ENCODE assay signal across 10 cellular contexts in genomic region chr6:7728855-7729590, GRCh38. TPM values are rescaled to one million over a fixed set of nuclear protein-coding genes. Genes with fewer than 3 reads are reported as not detected.
A peak's percentile ranks its signal among the peaks of the same experiment; 100 is the strongest.
DNase-seq lines count a peak whose midpoint lies in the region; ATAC-seq and TF ChIP-seq lines count a peak whose summit lies in the region.
"Had no signal": no experiment of that assay in that cellular context is flagged by ENCODE, and none has a peak within 500 bp of the region (broad histone marks: within the 10 kb centered on the region; RNA-seq: fewer than 3 reads in every experiment).

No MANE protein-coding gene starts in this region.

- TF ChIP-seq CTCF in esophagus squamous epithelium (IDR thresholded peaks at IDR 0.05) = no peak
- TF ChIP-seq CTCF in progenitor cell of endocrine pancreas (IDR thresholded peaks at IDR 0.05; ENCODE audit: unreplicated experiment) = no peak

- H3K4me1 ChIP-seq in esophagus squamous epithelium = peaks cover 24 to 44% (median 30%) of the 10 kb centered on the region in 3 donors

- intact Hi-C loops in esophagus squamous epithelium (cut with DNase I) = no loop called here

- H3K27me3 Mint-ChIP-seq in progenitor cell of endocrine pancreas = peaks cover 73% of the 10 kb centered on the region

- ATAC-seq in HG02973 (IDR thresholded peaks at IDR 0.05; ENCODE audit: unreplicated experiment) = no peak
- no peak for ATAC-seq in HG02884 (IDR thresholded peaks at IDR 0.05; ENCODE audit: unreplicated experiment)

- no peak for TF ChIP-seq POLR2A in esophagus squamous epithelium (IDR thresholded peaks at IDR 0.05)

- 37 to 47% methylated on average over 7 to 10 of the region's 14 CpGs for WGBS in esophagus squamous epithelium, 2 donors

- H3K27me3 ChIP-seq in esophagus squamous epithelium = peaks cover 0 to 100% (median 11%) of the 10 kb centered on the region in 4 donors

- H3K4me3 Mint-ChIP-seq in progenitor cell of endocrine pancreas (ENCODE audit: low read depth) = peak overlapping the region; percentile 71

- H3K4me1 Mint-ChIP-seq in progenitor cell of endocrine pancreas (ENCODE audit: low read depth) = peaks cover 14% of the 10 kb centered on the region

- H3K4me3 ChIP-seq in esophagus squamous epithelium = peak overlapping the region in 3 of 4 donors; percentile 56 to 74 (median 57)
- H3K4me3 ChIP-seq: MG63 had no signal

- H3K9me3 Mint-ChIP-seq in progenitor cell of endocrine pancreas (ENCODE audit: low read depth) = no peaks in the 10 kb centered on the region

- no peaks in the 10 kb centered on the region for H3K36me3 Mint-ChIP-seq in progenitor cell of endocrine pancreas (ENCODE audit: insufficient read depth)

- DNase-seq in ELF-1 (ENCODE audit: low read depth, low spot score) = peak; percentile 43
- peak; percentile 19 for DNase-seq in NCI-H2171 (lab: John Stamatoyannopoulos, UW)
- no peak for DNase-seq in esophagus squamous epithelium (lab: John Stamatoyannopoulos, UW)
- no peak for DNase-seq in progenitor cell of endocrine pancreas (ENCODE audit: low spot score, unreplicated experiment)
- no peak for DNase-seq in cerebellum (ENCODE audit: low spot score)
- no peak for DNase-seq in activated gamma-delta T cell treated with Interleukin-2 at 50 U/mL for 16 hours
- DNase-seq: MG63 had no signal

- H3K27ac ChIP-seq in esophagus squamous epithelium = peak overlapping the region in 1 of 4 donors; percentile 3

- no peaks in the 10 kb centered on the region for H3K36me3 ChIP-seq in esophagus squamous epithelium
- H3K36me3 ChIP-seq: MG63 had no signal

- H3K9me3 ChIP-seq in esophagus squamous epithelium = no peaks in the 10 kb centered on the region
- H3K9me3 ChIP-seq: MG63 had no signal

- H3K27ac Mint-ChIP-seq in progenitor cell of endocrine pancreas = no peak overlapping the region

RNA-seq across cellular contexts. Expression of gene BMP6, which starts 3.1 kb away (rescaled TPM):
- total RNA-seq in esophagus squamous epithelium (1 to 10 TPM in 2 of 4 donors, under 1 TPM in 2; 0.57 to 2.9 (median 1.1) TPM), progenitor cell of endocrine pancreas (2.5 and 3.4 TPM in 2 replicates), cerebellum (8.3 TPM)
- total RNA-seq: T-helper 1 cell treated with Interleukin-12 subunit alpha and Interleukin-12 subunit beta and Interleukin-4 antibody, amounts not matched to agents 30 ng/mL and 1 ng/mL, for 36 hours had no signal

Comparison
In these comparisons a context has a peak if more than half of its experiments do, and no peak if none do; other contexts are left out.
1. DNase-seq: peak in ELF-1 (single experiment) and NCI-H2171 (single experiment); none in esophagus squamous epithelium (single experiment), progenitor cell of endocrine pancreas (single experiment), cerebellum (single experiment) and activated gamma-delta T cell treated with Interleukin-2 at 50 U/mL for 16 hours (single experiment).